In genomic region chr22:38736257-38736570, GRCh38 we compare ENCODE assay signal across 9 cellular contexts. TPM values are rescaled to one million over a fixed set of nuclear protein-coding genes. Genes with fewer than 3 reads are reported as not detected.
DNase-seq lines count a peak whose midpoint lies in the region; ATAC-seq, FAIRE-seq and TF ChIP-seq lines count a peak whose summit lies in the region.
"Had no signal": no experiment of that assay in that cellular context is flagged by ENCODE, and none has a peak within 500 bp of the region (broad histone marks: within the 10 kb centered on the region; RNA-seq: fewer than 3 reads in every experiment).

No MANE protein-coding gene starts in this region.

- H3K27ac Mint-ChIP-seq in stimulated activated naive CD8-positive, alpha-beta T cell treated with anti-CD3 and anti-CD28 coated beads, Interleukin-15, Interleukin-2, amounts not matched to agents 100 ng/mL and 50 ng/mL, for 24 hours = peak overlapping the region; percentile 50

- H3K9me3 Mint-ChIP-seq in stimulated activated naive CD8-positive, alpha-beta T cell treated with anti-CD3 and anti-CD28 coated beads, Interleukin-15, Interleukin-2, amounts not matched to agents 100 ng/mL and 50 ng/mL, for 24 hours = no peaks in the 10 kb centered on the region

- H3K4me1 ChIP-seq in esophagus muscularis mucosa (peaks cover 30 to 48% (median 46%) of the 10 kb centered on the region in 4 donors), thyroid gland (peaks cover 22 to 45% of the 10 kb centered on the region in 2 donors)

- TF ChIP-seq EP300 in esophagus muscularis mucosa (IDR thresholded peaks at IDR 0.05) = no peak

- DNase-seq in stimulated activated naive CD8-positive, alpha-beta T cell treated with anti-CD3 and anti-CD28 coated beads, Interleukin-15, Interleukin-2, amounts not matched to agents 100 U/mL and 50 U/mL, for 24 hours = no peak
- DNase-seq in esophagus muscularis mucosa (ENCODE audit: extremely low spot score) (no peak), thyroid gland (no peak), frontal cortex (ENCODE audit: low spot score in 2 of 2) (no peak)
- DNase-seq: central memory CD4-positive, alpha-beta T cell; MV-4-11 had no signal

- peaks cover 49% of the 10 kb centered on the region for H3K4me1 Mint-ChIP-seq in stimulated activated naive CD8-positive, alpha-beta T cell treated with anti-CD3 and anti-CD28 coated beads, Interleukin-15, Interleukin-2, amounts not matched to agents 100 ng/mL and 50 ng/mL, for 24 hours (ENCODE audit: low read depth)

- FAIRE-seq in frontal cortex (lab: Jason Lieb, UNC) = no peak

- peaks cover 68% of the 10 kb centered on the region for H3K36me3 Mint-ChIP-seq in stimulated activated naive CD8-positive, alpha-beta T cell treated with anti-CD3 and anti-CD28 coated beads, Interleukin-15, Interleukin-2, amounts not matched to agents 100 ng/mL and 50 ng/mL, for 24 hours (ENCODE audit: low read depth)

- H3K36me3 ChIP-seq in esophagus muscularis mucosa (peaks cover 63 to 83% (median 79%) of the 10 kb centered on the region in 4 donors), thyroid gland (peaks cover 52 to 67% of the 10 kb centered on the region in 2 donors)

- H3K4me3 Mint-ChIP-seq in stimulated activated naive CD8-positive, alpha-beta T cell treated with anti-CD3 and anti-CD28 coated beads, Interleukin-15, Interleukin-2, amounts not matched to agents 100 ng/mL and 50 ng/mL, for 24 hours = no peak overlapping the region

- TF ChIP-seq CTCF in esophagus muscularis mucosa (IDR thresholded peaks at IDR 0.05) (no peak), thyroid gland (IDR thresholded peaks at IDR 0.05) (no peak)

- H3K27me3 Mint-ChIP-seq in stimulated activated naive CD8-positive, alpha-beta T cell treated with anti-CD3 and anti-CD28 coated beads, Interleukin-15, Interleukin-2, amounts not matched to agents 100 ng/mL and 50 ng/mL, for 24 hours = no peaks in the 10 kb centered on the region

- H3K9me3 ChIP-seq in esophagus muscularis mucosa (no peaks in the 10 kb centered on the region), thyroid gland (no peaks in the 10 kb centered on the region)

- H3K27ac ChIP-seq in esophagus muscularis mucosa (replicated peaks in 1 of 4) = peak overlapping the region; percentile 74 to 86 (median 80)
- peak overlapping the region in 2 of 3 donors; percentile 85 to 92 for H3K27ac ChIP-seq in thyroid gland
- H3K27ac ChIP-seq: C4-2B had no signal

- intact Hi-C loops in esophagus muscularis mucosa (cut with DNase I) = no loop called here
- intact Hi-C loops in thyroid gland (cut with DNase I) = no loop called here

- TF ChIP-seq POLR2A in esophagus muscularis mucosa (IDR thresholded peaks at IDR 0.05; ENCODE audit: low read depth) (no peak), thyroid gland (IDR thresholded peaks at IDR 0.05) (no peak)

- 92% methylated on average over 7 of the region's 7 CpGs for WGBS in esophagus muscularis mucosa
- WGBS in thyroid gland, 2 donors = 90 to 93% methylated on average over 6 to 7 of the region's 7 CpGs

- no peaks in the 10 kb centered on the region for H3K27me3 ChIP-seq in esophagus muscularis mucosa
- no peaks in the 10 kb centered on the region for H3K27me3 ChIP-seq in thyroid gland

- no peak for ATAC-seq in stimulated activated naive CD8-positive, alpha-beta T cell treated with anti-CD3 and anti-CD28 coated beads, Interleukin-15, Interleukin-2, amounts not matched to agents 100 U/mL and 50 U/mL, for 24 hours
- no peak for ATAC-seq in HG03095 (IDR thresholded peaks at IDR 0.05; ENCODE audit: unreplicated experiment)

- H3K4me3 ChIP-seq in esophagus muscularis mucosa (no peak overlapping the region), thyroid gland (replicated peaks in 1 of 3) (no peak overlapping the region)

RNA-seq across cellular contexts. Expression of gene SUN2, which starts 19.6 kb away (rescaled TPM):
- total RNA-seq in esophagus muscularis mucosa (100 to 1,000 TPM; 417 to 598 (median 449) TPM), thyroid gland (100 to 1,000 TPM; 137 to 356 (median 153) TPM), frontal cortex (78.7 TPM)

RNA-seq across cellular contexts. Expression of gene GTPBP1, which starts 30.5 kb away (rescaled TPM):
- 10 to 100 TPM; 35.7 to 62.5 (median 50.6) TPM for total RNA-seq in esophagus muscularis mucosa
- total RNA-seq in thyroid gland = 100 to 1,000 TPM in 1 of 4 donors, 10 to 100 TPM in 3; 51.6 to 117 (median 69.6) TPM
- 34.6 TPM for total RNA-seq in frontal cortex

RNA-seq across cellular contexts. Expression of gene JOSD1, which starts 35.5 kb away (rescaled TPM):
- total RNA-seq in esophagus muscularis mucosa = 10 to 100 TPM; 49.4 to 76.9 (median 59.4) TPM
- 10 to 100 TPM; 46.7 to 76.6 (median 62.2) TPM for total RNA-seq in thyroid gland
- total RNA-seq in frontal cortex = 54.6 TPM

RNA-seq across cellular contexts. Expression of gene TOMM22, which starts 54.5 kb away (rescaled TPM):
- total RNA-seq in esophagus muscularis mucosa = 10 to 100 TPM; 25.7 to 36.8 (median 32.2) TPM
- total RNA-seq in thyroid gland = 10 to 100 TPM; 39.4 to 61.3 (median 45.8) TPM
- total RNA-seq in frontal cortex = 66.4 TPM

RNA-seq across cellular contexts. Expression of gene DNAL4, which starts 57.7 kb away (rescaled TPM):
- 10 to 100 TPM in 3 of 4 donors, 1 to 10 TPM in 1; 9.3 to 15.2 (median 12.8) TPM for total RNA-seq in esophagus muscularis mucosa
- total RNA-seq in thyroid gland = 10 to 100 TPM; 30.9 to 50.0 (median 37.9) TPM
- total RNA-seq in frontal cortex = 16.7 TPM
